12 cellular contexts compared by ENCODE assay signal in genomic region chr7:107857541-107857912, GRCh38. TPM values are rescaled to one million over a fixed set of nuclear protein-coding genes. Genes with fewer than 3 reads are reported as not detected.
DNase-seq lines count a peak whose midpoint lies in the region; ATAC-seq and TF ChIP-seq lines count a peak whose summit lies in the region.
"Had no signal": no experiment of that assay in that cellular context is flagged by ENCODE, and none has a peak within 500 bp of the region (broad histone marks: within the 10 kb centered on the region; RNA-seq: fewer than 3 reads in every experiment).

No MANE protein-coding gene starts in this region.

- intact Hi-C loops in adrenal gland (cut with DNase I) (no loop called here), sigmoid colon (cut with DNase I) (no loop called here)

- no peak overlapping the region for H3K4me3 ChIP-seq in HFF-Myc (replicated peaks; ENCODE audit: low read depth, low read length)
- H3K4me3 ChIP-seq in adrenal gland: no peak overlapping the region
- H3K4me3 ChIP-seq in sigmoid colon: no peak overlapping the region
- H3K4me3 ChIP-seq: left lung, vagina had no signal

- 28 to 59% (median 41%) methylated on average over 2 of the region's 2 CpGs for WGBS in adrenal gland, 4 donors
- WGBS in sigmoid colon, 2 donors: 54 to 62% methylated on average over 2 of the region's 2 CpGs

- H3K4me1 ChIP-seq in adrenal gland (replicated peaks in 1 of 2): peaks cover 0 to 11% of the 10 kb centered on the region in 2 donors
- peaks cover 0 to 38% (median 26%) of the 10 kb centered on the region in 4 donors for H3K4me1 ChIP-seq in sigmoid colon
- H3K4me1 ChIP-seq: left lung had no signal

- peaks cover 30 to 39% of the 10 kb centered on the region in 2 donors for H3K4me1 Mint-ChIP-seq in immature natural killer cell

- H3K27me3 ChIP-seq in adrenal gland (no peaks in the 10 kb centered on the region), sigmoid colon (no peaks in the 10 kb centered on the region)
- H3K27me3 ChIP-seq: left lung, vagina had no signal

- no peak for TF ChIP-seq POLR2A in adrenal gland (IDR thresholded peaks at IDR 0.05)
- TF ChIP-seq POLR2A in sigmoid colon (IDR thresholded peaks at IDR 0.05): no peak

- H3K36me3 Mint-ChIP-seq in immature natural killer cell: peaks cover 0 to 7% (median 3%) of the 10 kb centered on the region in 3 donors

- TF ChIP-seq EP300 in sigmoid colon (IDR thresholded peaks at IDR 0.05): no peak

- DNase-seq in AG08395 (ENCODE audit: low spot score) (peak; percentile 28), HFF-Myc (ENCODE audit: extremely low read depth, low read depth) (peak; percentile 24), adrenal gland (peak in 6 of 7 donors; percentile 37 to 66 (median 47)), immature natural killer cell (no peak), NK-92 (lab: John Stamatoyannopoulos, UW; ENCODE audit: unreplicated experiment) (no peak), sigmoid colon (no peak), globus pallidus (ENCODE audit: low spot score) (no peak)
- DNase-seq: Calu3, left lung, OCI-M1 had no signal

- H3K27ac ChIP-seq in adrenal gland (peak overlapping the region in 1 of 5 donors; percentile 11), sigmoid colon (peak overlapping the region in 1 of 4 donors; percentile 3)
- H3K27ac ChIP-seq: left lung, vagina had no signal

- H3K27ac Mint-ChIP-seq in immature natural killer cell: peak overlapping the region; percentile 80 to 97 (median 93)

- peak overlapping the region; percentile 56 to 78 (median 74) for H3K4me3 Mint-ChIP-seq in immature natural killer cell

- H3K36me3 ChIP-seq in adrenal gland (replicated peaks in 1 of 2) (no peaks in the 10 kb centered on the region), sigmoid colon (no peaks in the 10 kb centered on the region)
- H3K36me3 ChIP-seq: left lung, vagina had no signal

- peaks cover 0 to 2% (median 0%) of the 10 kb centered on the region in 3 donors for H3K27me3 Mint-ChIP-seq in immature natural killer cell (ENCODE audit: low read depth in 3 of 3)

- ATAC-seq in GM21526 (IDR thresholded peaks at IDR 0.05; ENCODE audit: low FRiP score, unreplicated experiment): no peak

- H3K9me3 Mint-ChIP-seq in immature natural killer cell: no peaks in the 10 kb centered on the region

- TF ChIP-seq CTCF in HFF-Myc (IDR thresholded peaks at IDR 0.05; ENCODE audit: low read depth, low read length, missing control alignments): no peak
- no peak for TF ChIP-seq CTCF in adrenal gland (IDR thresholded peaks at IDR 0.05)
- no peak for TF ChIP-seq CTCF in sigmoid colon (IDR thresholded peaks at IDR 0.05)

- H3K9me3 ChIP-seq in adrenal gland (replicated peaks in 1 of 3): no peaks in the 10 kb centered on the region
- no peaks in the 10 kb centered on the region for H3K9me3 ChIP-seq in sigmoid colon
- H3K9me3 ChIP-seq: left lung, vagina had no signal

RNA-seq across cellular contexts. Expression of gene DLD, which starts 33.5 kb away (rescaled TPM):
- 100 to 1,000 TPM in 7 of 8 donors, 10 to 100 TPM in 1; 72.4 to 616 (median 155) TPM for total RNA-seq in adrenal gland
- 100 to 1,000 TPM in 1 of 3 donors, 10 to 100 TPM in 2; 21.6 to 372 (median 26.4) TPM for polyA plus RNA-seq in adrenal gland
- 100 to 1,000 TPM in 1 of 3 donors, 10 to 100 TPM in 2; 52.2 to 102 (median 61.8) TPM for polyA plus RNA-seq in immature natural killer cell
- total RNA-seq in sigmoid colon: 100 to 1,000 TPM in 3 of 4 donors, 10 to 100 TPM in 1; 97.2 to 446 (median 124) TPM
- 100 to 1,000 TPM in 2 of 3 donors, 10 to 100 TPM in 1; 82.3 to 127 (median 111) TPM for polyA plus RNA-seq in sigmoid colon

RNA-seq across cellular contexts. Expression of gene SLC26A3, which starts 54.5 kb away (rescaled TPM):
- total RNA-seq in adrenal gland (under 1 TPM in 2 of 8 donors, not detected in 6; 0.38 to 0.50 TPM), sigmoid colon (10 to 100 TPM in 1 of 4 donors, 1 to 10 TPM in 3; 4.8 to 12.0 (median 7.6) TPM)
- polyA plus RNA-seq in adrenal gland (under 1 TPM in 2 of 3 donors, not detected in 1; 0.03 to 0.48 TPM), immature natural killer cell (not detected), sigmoid colon (1,000 to 10,000 TPM in 1 of 3 donors, 100 to 1,000 TPM in 2; 326 to 1,079 (median 751) TPM)
- total RNA-seq: Calu3, left lung, vagina had no signal

Comparison
In these comparisons a context has a peak if more than half of its experiments do, and no peak if none do; other contexts are left out.
1. DNase-seq: peak in AG08395 (single experiment), HFF-Myc (single experiment) and adrenal gland (6 of 7); none in immature natural killer cell (0 of 3), NK-92 (single experiment), sigmoid colon (single experiment) and globus pallidus (single experiment).
2. RNA of gene SLC26A3, which starts 54.5 kb away (polyA plus RNA-seq): 326 to 1,079 TPM in sigmoid colon; 0.03 to 0.48 TPM in adrenal gland and not detected in immature natural killer cell; every median in the first group is over 100 times any median in the second.